1 cellular context compared by ENCODE assay signal in the genomic region with DNA sequence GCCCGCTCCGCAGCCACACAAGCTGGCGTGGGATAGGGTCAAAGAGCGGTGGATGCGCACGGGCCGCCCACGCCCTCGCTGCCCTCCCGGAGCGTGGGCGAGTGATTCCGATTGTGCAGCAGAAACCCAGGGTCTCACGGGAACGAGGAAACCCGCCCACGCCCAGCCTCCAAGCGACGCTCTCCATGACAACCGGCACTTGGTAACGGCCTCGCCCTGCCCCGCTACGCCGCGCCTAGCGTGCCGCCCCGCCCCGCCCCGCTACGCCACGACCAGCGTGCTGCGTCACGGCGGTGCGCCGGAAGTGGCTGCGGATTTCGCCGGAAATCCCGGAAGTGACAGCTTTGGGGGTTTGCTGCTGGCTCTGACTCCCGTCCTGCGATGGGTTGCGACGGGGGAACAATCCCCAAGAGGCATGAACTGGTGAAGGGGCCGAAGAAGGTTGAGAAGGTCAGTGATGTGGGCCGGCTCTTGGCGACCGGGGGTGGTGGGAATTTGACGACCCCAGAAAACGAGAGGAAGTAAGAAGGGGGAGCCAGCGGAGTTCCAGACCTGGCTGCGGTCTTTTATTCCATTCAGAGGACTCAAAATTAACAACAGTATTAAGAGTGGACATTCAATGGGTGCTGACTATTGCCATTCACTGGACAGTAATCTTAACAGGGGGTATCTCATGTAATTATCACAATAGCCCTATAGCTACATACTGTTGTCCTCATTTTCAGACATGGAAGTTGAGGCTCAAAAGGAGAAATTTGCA.
TF ChIP-seq lines count a peak whose summit lies in the region.

A gene with protein sequence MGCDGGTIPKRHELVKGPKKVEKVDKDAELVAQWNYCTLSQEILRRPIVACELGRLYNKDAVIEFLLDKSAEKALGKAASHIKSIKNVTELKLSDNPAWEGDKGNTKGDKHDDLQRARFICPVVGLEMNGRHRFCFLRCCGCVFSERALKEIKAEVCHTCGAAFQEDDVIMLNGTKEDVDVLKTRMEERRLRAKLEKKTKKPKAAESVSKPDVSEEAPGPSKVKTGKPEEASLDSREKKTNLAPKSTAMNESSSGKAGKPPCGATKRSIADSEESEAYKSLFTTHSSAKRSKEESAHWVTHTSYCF (plus strand): TSS at position 311 of the 760 bp plus-strand sequence. CDS start 71 bp downstream, at position 382.

TF ChIP-seq in HepG2, 621 proteins besides CTCF, POLR2A, EP300 and RAD21 (continued from another document and continues in another):
- TF ChIP-seq KLF11 (CRISPR knock-in tag; IDR thresholded peaks at IDR 0.05) (peak; percentile 22; the same call in 1 of the 2 replicates), EED (CRISPR knock-in tag; IDR thresholded peaks at IDR 0.05) (peak; percentile 97; the same call in 1 of the 2 replicates), ZNF207 (IDR thresholded peaks at IDR 0.05; ENCODE audit: borderline replicate concordance) (no peak), CREB1 (IDR thresholded peaks at IDR 0.05) (peak; percentile 99), CREB1 (CRISPR knock-in tag; IDR thresholded peaks at IDR 0.05) (peak; percentile 98), ZNF557 (CRISPR knock-in tag; IDR thresholded peaks at IDR 0.05) (no peak; the same call in 1 of the 2 replicates), AKAP8 (CRISPR knock-in tag; IDR thresholded peaks at IDR 0.05) (peak; percentile 94), RFX1 (IDR thresholded peaks at IDR 0.05) (peak; percentile 99), SRSF1 (optimal IDR thresholded peaks at IDR 0.05; ENCODE audit: low read depth, low read length) (peak; percentile 93), SAP130 (CRISPR knock-in tag; IDR thresholded peaks at IDR 0.05; ENCODE audit: low read depth) (peak; percentile 100), ZNF660 (CRISPR knock-in tag; IDR thresholded peaks at IDR 0.05; ENCODE audit: borderline replicate concordance, low read depth) (no peak), DNMT3B (CRISPR knock-in tag; conservative IDR thresholded peaks at IDR 0.05) (no peak; the same call in none of the 2 replicates), NFIB (CRISPR knock-in tag; IDR thresholded peaks at IDR 0.05; ENCODE audit: borderline replicate concordance) (no peak), ZBTB40 (IDR thresholded peaks at IDR 0.05) (peak; percentile 94), ZBTB40 (CRISPR knock-in tag; IDR thresholded peaks at IDR 0.05) (peak; percentile 90), TEAD2 (CRISPR knock-in tag; IDR thresholded peaks at IDR 0.05) (no peak), ZNF670 (CRISPR knock-in tag; IDR thresholded peaks at IDR 0.05; ENCODE audit: borderline replicate concordance) (peak; percentile 94)
- TF ChIP-seq, protein P1, sequence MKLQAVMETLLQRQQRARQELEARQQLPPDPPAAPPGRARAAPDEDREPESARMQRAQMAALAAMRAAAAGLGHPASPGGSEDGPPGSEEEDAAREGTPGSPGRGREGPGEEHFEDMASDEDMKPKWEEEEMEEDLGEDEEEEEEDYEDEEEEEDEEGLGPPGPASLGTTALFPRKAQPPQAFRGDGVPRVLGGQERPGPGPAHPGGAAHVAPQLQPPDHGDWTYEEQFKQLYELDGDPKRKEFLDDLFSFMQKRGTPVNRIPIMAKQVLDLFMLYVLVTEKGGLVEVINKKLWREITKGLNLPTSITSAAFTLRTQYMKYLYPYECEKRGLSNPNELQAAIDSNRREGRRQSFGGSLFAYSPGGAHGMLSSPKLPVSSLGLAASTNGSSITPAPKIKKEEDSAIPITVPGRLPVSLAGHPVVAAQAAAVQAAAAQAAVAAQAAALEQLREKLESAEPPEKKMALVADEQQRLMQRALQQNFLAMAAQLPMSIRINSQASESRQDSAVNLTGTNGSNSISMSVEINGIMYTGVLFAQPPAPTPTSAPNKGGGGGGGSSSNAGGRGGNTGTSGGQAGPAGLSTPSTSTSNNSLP (IDR thresholded peaks at IDR 0.05; ENCODE audit: low read depth, low read length): no peak
- TF ChIP-seq, protein P2, sequence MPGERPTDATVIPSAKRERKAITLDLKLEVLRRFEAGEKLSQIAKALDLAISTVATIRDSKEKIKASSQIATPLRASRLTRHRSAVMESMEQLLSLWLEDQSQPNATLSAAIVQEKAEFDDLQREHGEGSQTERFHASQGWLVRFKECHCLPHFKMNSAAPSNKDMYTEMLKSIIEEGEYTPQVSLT (CRISPR knock-in tag; IDR thresholded peaks at IDR 0.05; ENCODE audit: borderline replicate concordance, low read depth): no peak
- TF ChIP-seq, protein P3, sequence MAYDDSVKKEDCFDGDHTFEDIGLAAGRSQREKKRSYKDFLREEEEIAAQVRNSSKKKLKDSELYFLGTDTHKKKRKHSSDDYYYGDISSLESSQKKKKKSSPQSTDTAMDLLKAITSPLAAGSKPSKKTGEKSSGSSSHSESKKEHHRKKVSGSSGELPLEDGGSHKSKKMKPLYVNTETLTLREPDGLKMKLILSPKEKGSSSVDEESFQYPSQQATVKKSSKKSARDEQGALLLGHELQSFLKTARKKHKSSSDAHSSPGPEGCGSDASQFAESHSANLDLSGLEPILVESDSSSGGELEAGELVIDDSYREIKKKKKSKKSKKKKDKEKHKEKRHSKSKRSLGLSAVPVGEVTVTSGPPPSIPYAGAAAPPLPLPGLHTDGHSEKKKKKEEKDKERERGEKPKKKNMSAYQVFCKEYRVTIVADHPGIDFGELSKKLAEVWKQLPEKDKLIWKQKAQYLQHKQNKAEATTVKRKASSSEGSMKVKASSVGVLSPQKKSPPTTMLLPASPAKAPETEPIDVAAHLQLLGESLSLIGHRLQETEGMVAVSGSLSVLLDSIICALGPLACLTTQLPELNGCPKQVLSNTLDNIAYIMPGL (CRISPR knock-in tag; IDR thresholded peaks at IDR 0.05; ENCODE audit: borderline replicate concordance in 1 of 2, low read depth in 1 of 2): peak; percentile 87 to 94
- TF ChIP-seq, protein P4, sequence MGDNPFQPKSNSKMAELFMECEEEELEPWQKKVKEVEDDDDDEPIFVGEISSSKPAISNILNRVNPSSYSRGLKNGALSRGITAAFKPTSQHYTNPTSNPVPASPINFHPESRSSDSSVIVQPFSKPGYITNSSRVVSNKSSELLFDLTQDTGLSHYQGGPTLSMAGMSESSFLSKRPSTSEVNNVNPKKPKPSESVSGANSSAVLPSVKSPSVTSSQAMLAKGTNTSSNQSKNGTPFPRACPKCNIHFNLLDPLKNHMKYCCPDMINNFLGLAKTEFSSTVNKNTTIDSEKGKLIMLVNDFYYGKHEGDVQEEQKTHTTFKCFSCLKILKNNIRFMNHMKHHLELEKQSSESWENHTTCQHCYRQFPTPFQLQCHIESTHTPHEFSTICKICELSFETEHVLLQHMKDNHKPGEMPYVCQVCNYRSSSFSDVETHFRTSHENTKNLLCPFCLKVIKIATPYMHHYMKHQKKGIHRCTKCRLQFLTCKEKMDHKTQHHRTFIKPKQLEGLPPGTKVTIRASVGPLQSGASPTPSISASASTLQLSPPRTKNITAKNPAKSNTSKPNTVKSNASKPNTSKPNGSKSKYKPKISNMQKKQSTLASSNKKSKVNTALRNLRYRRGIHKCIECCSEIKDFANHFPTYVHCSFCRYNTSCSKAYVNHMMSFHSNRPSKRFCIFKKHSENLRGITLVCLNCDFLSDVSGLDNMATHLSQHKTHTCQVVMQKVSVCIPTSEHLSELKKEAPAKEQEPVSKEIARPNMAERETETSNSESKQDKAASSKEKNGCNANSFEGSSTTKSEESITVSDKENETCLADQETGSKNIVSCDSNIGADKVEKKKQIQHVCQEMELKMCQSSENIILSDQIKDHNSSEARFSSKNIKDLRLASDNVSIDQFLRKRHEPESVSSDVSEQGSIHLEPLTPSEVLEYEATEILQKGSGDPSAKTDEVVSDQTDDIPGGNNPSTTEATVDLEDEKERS (CRISPR knock-in tag; IDR thresholded peaks at IDR 0.05): peak; percentile 92
- TF ChIP-seq, protein P5, sequence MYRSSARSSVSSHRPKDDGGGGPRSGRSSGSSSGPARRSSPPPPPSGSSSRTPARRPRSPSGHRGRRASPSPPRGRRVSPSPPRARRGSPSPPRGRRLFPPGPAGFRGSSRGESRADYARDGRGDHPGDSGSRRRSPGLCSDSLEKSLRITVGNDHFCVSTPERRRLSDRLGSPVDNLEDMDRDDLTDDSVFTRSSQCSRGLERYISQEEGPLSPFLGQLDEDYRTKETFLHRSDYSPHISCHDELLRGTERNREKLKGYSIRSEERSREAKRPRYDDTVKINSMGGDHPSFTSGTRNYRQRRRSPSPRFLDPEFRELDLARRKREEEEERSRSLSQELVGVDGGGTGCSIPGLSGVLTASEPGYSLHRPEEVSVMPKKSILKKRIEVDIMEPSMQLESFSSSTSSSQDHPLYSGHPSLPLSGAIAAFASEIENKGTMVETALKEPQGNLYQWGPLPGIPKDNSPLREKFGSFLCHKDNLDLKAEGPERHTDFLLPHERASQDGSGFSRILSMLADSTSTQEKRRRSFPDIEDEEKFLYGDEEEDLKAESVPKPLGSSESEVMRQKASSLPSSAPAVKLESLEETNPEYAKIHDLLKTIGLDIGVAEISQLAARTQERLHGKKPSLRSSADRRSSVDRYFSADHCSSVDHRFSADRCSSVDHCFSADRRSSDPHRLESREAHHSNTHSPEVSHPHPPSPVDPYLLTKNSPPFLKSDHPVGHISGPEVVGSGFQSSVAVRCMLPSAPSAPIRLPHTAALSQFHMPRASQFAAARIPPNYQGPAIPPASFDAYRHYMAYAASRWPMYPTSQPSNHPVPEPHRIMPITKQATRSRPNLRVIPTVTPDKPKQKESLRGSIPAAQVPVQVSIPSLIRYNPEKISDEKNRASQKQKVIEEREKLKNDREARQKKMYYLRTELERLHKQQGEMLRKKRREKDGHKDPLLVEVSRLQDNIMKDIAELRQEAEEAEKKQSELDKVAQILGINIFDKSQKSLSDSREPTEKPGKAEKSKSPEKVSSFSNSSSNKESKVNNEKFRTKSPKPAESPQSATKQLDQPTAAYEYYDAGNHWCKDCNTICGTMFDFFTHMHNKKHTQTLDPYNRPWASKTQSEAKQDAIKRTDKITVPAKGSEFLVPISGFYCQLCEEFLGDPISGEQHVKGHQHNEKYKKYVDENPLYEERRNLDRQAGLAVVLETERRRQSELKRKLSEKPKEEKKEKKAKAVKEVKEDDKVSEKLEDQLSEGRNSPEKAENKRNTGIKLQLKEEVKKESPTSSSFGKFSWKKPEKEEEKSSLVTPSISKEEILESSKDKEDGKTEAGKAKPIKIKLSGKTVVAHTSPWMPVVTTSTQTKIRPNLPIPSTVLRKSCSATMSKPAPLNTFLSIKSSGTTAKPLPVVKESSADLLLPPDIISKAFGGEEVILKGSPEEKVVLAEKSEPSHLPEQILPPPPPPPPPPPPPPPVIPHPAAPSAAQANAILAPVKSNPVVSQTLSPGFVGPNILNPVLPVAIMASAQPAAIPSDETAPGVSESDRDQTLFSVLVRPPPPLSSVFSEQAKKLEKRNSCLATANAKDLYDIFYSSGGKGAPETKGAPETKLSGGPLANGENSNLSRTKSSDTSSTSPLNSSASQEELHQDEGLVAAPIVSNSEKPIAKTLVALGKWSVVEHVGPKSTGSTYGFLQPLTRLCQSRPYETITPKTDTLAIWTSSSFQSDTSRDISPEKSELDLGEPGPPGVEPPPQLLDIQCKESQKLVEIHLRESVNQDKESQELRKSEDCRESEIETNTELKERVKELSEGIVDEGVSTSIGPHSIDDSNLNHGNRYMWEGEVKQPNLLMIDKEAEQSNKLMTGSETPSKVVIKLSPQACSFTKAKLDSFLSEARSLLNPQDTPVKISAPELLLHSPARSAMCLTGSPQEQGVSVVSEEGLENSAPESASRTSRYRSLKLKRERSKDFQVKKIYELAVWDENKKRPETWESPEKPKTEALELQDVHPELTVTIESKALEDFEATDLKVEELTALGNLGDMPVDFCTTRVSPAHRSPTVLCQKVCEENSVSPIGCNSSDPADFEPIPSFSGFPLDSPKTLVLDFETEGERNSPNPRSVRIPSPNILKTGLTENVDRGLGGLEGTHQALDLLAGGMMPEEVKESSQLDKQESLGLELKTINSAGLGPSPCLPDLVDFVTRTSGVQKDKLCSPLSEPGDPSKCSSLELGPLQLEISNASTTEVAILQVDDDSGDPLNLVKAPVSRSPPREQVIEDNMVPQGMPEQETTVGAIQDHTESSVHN (CRISPR knock-in tag; IDR thresholded peaks at IDR 0.05): peak; percentile 72
